In genomic region chr13:99760456-99760855, GRCh38 we compare ENCODE assay signal across 25 cellular contexts.
"Had no signal": no experiment of that assay in that cellular context is flagged by ENCODE, and none has a peak within 500 bp of the region (broad histone marks: within the 10 kb centered on the region; RNA-seq: fewer than 3 reads in every experiment).

No MANE protein-coding gene starts in this region.

- DNase-seq: activated CD4-positive, alpha-beta T cell treated with anti-CD3 and anti-CD28 coated beads for 36 hours; activated CD4-positive, CD25-positive, alpha-beta regulatory T cell; activated CD8-positive, alpha-beta memory T cell treated with anti-CD3 and anti-CD28 coated beads, Interleukin-2, amount 10 ng/mL, durations not matched to agents 7 days and 5 days; activated CD8-positive, alpha-beta T cell treated with anti-CD3 and anti-CD28 coated beads, Interleukin-2, amount 10 ng/mL, durations not matched to agents 7 days and 5 days; activated naive CD8-positive, alpha-beta T cell treated with anti-CD3 and anti-CD28 coated beads, Interleukin-2, amount 50 U/mL, for 24 hours; activated T-cell treated with anti-CD3 and anti-CD28 coated beads, Interleukin-2, amount 50 U/mL, for 48 hours; amygdala; caudate nucleus; cortex of kidney; effector memory CD8-positive, alpha-beta T cell; foreskin fibroblast; head of caudate nucleus; hypothalamus; immature natural killer cell; midbrain; naive thymus-derived CD4-positive, alpha-beta T cell; ovary; stimulated activated CD4-positive, alpha-beta T cell treated with anti-CD3 and anti-CD28 coated beads, Interleukin-1b, Interleukin-23, amount 100 ng/mL, for 48 hours; stimulated activated CD4-positive, alpha-beta T cell treated with anti-CD3 and anti-CD28 coated beads, Interleukin-4, amount 100 ng/mL, for 4 hours; stimulated activated CD8-positive, alpha-beta memory T cell treated with anti-CD3 and anti-CD28 coated beads, Interleukin-4, amount 100 ng/mL, for 48 hours; stomach; thyroid gland; upper lobe of left lung had no signal

- ATAC-seq: activated CD4-positive, alpha-beta T cell treated with anti-CD3 and anti-CD28 coated beads for 36 hours; activated CD8-positive, alpha-beta memory T cell treated with anti-CD3 and anti-CD28 coated beads, Interleukin-2, amount 10 ng/mL, durations not matched to agents 7 days and 5 days; activated CD8-positive, alpha-beta T cell treated with anti-CD3 and anti-CD28 coated beads, Interleukin-2, amount 10 ng/mL, durations not matched to agents 7 days and 5 days; activated naive CD8-positive, alpha-beta T cell treated with anti-CD3 and anti-CD28 coated beads, Interleukin-2, amount 50 U/mL, for 24 hours; effector memory CD8-positive, alpha-beta T cell; esophagus mucosa; naive thymus-derived CD4-positive, alpha-beta T cell; stimulated activated memory B cell treated with anti-CD40 and anti-IgM and Interleukin-4, amounts not matched to agents 10 μg/mL and 1 μg/mL and 100 μg/mL, for 72 hours had no signal
